12 cellular contexts compared by ENCODE assay signal in the genomic region with DNA sequence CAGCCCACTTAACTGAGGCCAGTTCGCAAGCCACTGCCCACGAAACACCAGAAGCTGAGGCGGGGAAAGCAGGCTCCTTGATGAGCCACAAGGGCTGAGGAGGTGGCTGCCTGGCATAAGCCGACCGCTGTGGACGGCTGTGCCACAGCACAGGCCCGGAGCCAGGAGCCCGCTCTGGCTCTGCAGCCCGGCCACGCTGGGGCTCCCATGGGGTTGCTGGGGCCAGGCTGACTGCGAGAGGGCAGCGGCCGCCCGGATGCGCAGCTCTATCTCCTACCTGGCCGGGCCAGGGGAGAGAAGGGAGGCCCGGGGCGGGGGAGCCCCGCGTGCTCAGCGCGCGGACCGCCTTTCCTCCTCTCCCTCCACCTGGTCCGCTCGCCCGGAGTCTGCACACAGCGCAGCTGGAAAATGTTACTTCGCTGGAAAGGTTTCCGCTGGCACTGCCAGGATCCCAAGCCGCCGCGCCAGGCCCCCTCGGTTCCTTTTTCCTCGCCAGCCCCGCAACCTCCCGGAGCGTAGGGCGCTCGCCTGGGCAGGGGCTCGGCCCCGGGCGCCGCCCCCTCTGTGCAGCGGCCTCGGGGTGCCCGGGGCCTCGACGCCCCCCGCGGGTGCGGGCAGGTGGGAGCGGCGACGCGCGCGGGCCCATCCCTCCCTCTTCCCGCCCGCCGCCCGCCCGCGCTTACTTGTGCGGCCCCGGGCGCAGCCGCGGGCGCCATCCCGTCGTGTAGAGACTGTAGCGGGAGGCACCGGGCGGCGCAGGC. TPM values are rescaled to one million over a fixed set of nuclear protein-coding genes. Genes with fewer than 3 reads are reported as not detected.
DNase-seq lines count a peak whose midpoint lies in the region; ATAC-seq and TF ChIP-seq lines count a peak whose summit lies in the region.
"Had no signal": no experiment of that assay in that cellular context is flagged by ENCODE, and none has a peak within 500 bp of the region (broad histone marks: within the 10 kb centered on the region; RNA-seq: fewer than 3 reads in every experiment).

No MANE protein-coding gene starts in this region.

- H3K9me3 ChIP-seq in mucosa of descending colon, result no peaks in the 10 kb centered on the region

- H3K27ac Mint-ChIP-seq in activated T-cell treated with anti-CD3 and anti-CD28 coated beads, Interleukin-2, amount 50 U/mL, for 72 hours, result no peak overlapping the region
- no peak overlapping the region for H3K27ac Mint-ChIP-seq in activated T-cell treated with anti-CD3 and anti-CD28 coated beads, Interleukin-2, amount 50 U/mL, for 24 hours
- H3K27ac Mint-ChIP-seq in brain (no peak overlapping the region), type B pancreatic cell (no peak overlapping the region)
- H3K27ac Mint-ChIP-seq: IgD-negative memory B cell had no signal

- peak; percentile 43 to 46 for ATAC-seq in activated T-cell treated with anti-CD3 and anti-CD28 coated beads, Interleukin-2, amount 50 U/mL, for 72 hours (replicated peaks in 1 of 2)
- ATAC-seq in mucosa of descending colon (peak; percentile 11), GM19023 (IDR thresholded peaks at IDR 0.05; ENCODE audit: unreplicated experiment) (no peak)

- peak overlapping the region in 1 of 2 donors; percentile 49 for H3K4me3 Mint-ChIP-seq in activated T-cell treated with anti-CD3 and anti-CD28 coated beads, Interleukin-2, amount 50 U/mL, for 72 hours
- H3K4me3 Mint-ChIP-seq in activated T-cell treated with anti-CD3 and anti-CD28 coated beads, Interleukin-2, amount 50 U/mL, for 24 hours, result no peak overlapping the region
- H3K4me3 Mint-ChIP-seq in brain (peak overlapping the region; percentile 65 to 77 (median 74)), type B pancreatic cell (peak overlapping the region; percentile 71)
- H3K4me3 Mint-ChIP-seq: IgD-negative memory B cell had no signal

- intact Hi-C loops in mucosa of descending colon (cut with DNase I, micrococcal nuclease), result no loop called here
- intact Hi-C loops in lower leg skin (cut with DNase I; ENCODE audit: low total_unique reads), result no loop called here

- no peaks in the 10 kb centered on the region for H3K9me3 Mint-ChIP-seq in activated T-cell treated with anti-CD3 and anti-CD28 coated beads, Interleukin-2, amount 50 U/mL, for 72 hours
- H3K9me3 Mint-ChIP-seq in activated T-cell treated with anti-CD3 and anti-CD28 coated beads, Interleukin-2, amount 50 U/mL, for 24 hours, result no peaks in the 10 kb centered on the region
- peaks cover 0 to 5% (median 2%) of the 10 kb centered on the region in 5 experiments for H3K9me3 Mint-ChIP-seq in brain
- H3K9me3 Mint-ChIP-seq in type B pancreatic cell, result peaks cover under 1% of the 10 kb centered on the region

- TF ChIP-seq CTCF in brain (conservative IDR thresholded peaks at IDR 0.05) (no peak), mucosa of descending colon (IDR thresholded peaks at IDR 0.05) (no peak), type B pancreatic cell (conservative IDR thresholded peaks at IDR 0.05) (no peak), lower leg skin (IDR thresholded peaks at IDR 0.05) (no peak)

- H3K4me3 ChIP-seq in mucosa of descending colon (no peak overlapping the region), lower leg skin (ENCODE audit: low read depth, poor library complexity, severe bottlenecking) (no peak overlapping the region)
- H3K4me3 ChIP-seq: lung had no signal

- no peak for DNase-seq in activated T-cell treated with anti-CD3 and anti-CD28 coated beads, Interleukin-2, amount 50 U/mL, for 72 hours
- no peak for DNase-seq in activated T-cell treated with anti-CD3 and anti-CD28 coated beads, Interleukin-2, amount 50 U/mL, for 24 hours
- DNase-seq in mucosa of descending colon (peak in 2 of 3 donors; percentile 19 to 30), type B pancreatic cell (ENCODE audit: extremely low spot score, unreplicated experiment) (no peak), medulla oblongata (ENCODE audit: extremely low spot score) (no peak), lower leg skin (ENCODE audit: low spot score in 2 of 2) (no peak)
- DNase-seq: Calu3 had no signal

- peaks cover 6% of the 10 kb centered on the region for H3K4me1 ChIP-seq in mucosa of descending colon (ENCODE audit: low read depth)

- no peak for TF ChIP-seq POLR2A in lower leg skin (IDR thresholded peaks at IDR 0.05)

- 7 to 8% methylated on average over 21 to 25 of the region's 76 CpGs for WGBS in lower leg skin, 2 donors

- H3K27me3 Mint-ChIP-seq in activated T-cell treated with anti-CD3 and anti-CD28 coated beads, Interleukin-2, amount 50 U/mL, for 72 hours (ENCODE audit: low read depth), result peaks cover 42% of the 10 kb centered on the region
- peaks cover 40% of the 10 kb centered on the region for H3K27me3 Mint-ChIP-seq in activated T-cell treated with anti-CD3 and anti-CD28 coated beads, Interleukin-2, amount 50 U/mL, for 24 hours
- peaks cover 17% of the 10 kb centered on the region for H3K27me3 Mint-ChIP-seq in brain
- H3K27me3 Mint-ChIP-seq in type B pancreatic cell, result peaks cover 34% of the 10 kb centered on the region

- H3K36me3 Mint-ChIP-seq in activated T-cell treated with anti-CD3 and anti-CD28 coated beads, Interleukin-2, amount 50 U/mL, for 72 hours (ENCODE audit: insufficient read depth in 2 of 2), result no peaks in the 10 kb centered on the region
- H3K36me3 Mint-ChIP-seq in activated T-cell treated with anti-CD3 and anti-CD28 coated beads, Interleukin-2, amount 50 U/mL, for 24 hours (ENCODE audit: low read depth), result no peaks in the 10 kb centered on the region
- peaks cover under 1% of the 10 kb centered on the region for H3K36me3 Mint-ChIP-seq in brain
- H3K36me3 Mint-ChIP-seq in type B pancreatic cell, result no peaks in the 10 kb centered on the region
- H3K36me3 Mint-ChIP-seq: IgD-negative memory B cell had no signal

- H3K4me1 Mint-ChIP-seq in activated T-cell treated with anti-CD3 and anti-CD28 coated beads, Interleukin-2, amount 50 U/mL, for 72 hours (ENCODE audit: low read depth), result peaks cover 6% of the 10 kb centered on the region
- peaks cover 5% of the 10 kb centered on the region for H3K4me1 Mint-ChIP-seq in activated T-cell treated with anti-CD3 and anti-CD28 coated beads, Interleukin-2, amount 50 U/mL, for 24 hours (ENCODE audit: low read depth)
- peaks cover 14% of the 10 kb centered on the region for H3K4me1 Mint-ChIP-seq in brain
- H3K4me1 Mint-ChIP-seq in type B pancreatic cell (ENCODE audit: unreplicated experiment), result peaks cover 10% of the 10 kb centered on the region
- H3K4me1 Mint-ChIP-seq: IgD-negative memory B cell had no signal

- no peaks in the 10 kb centered on the region for H3K36me3 ChIP-seq in mucosa of descending colon (ENCODE audit: low read depth)

RNA-seq across cellular contexts. Expression of a gene that starts 0.7 kb away (rescaled TPM):
- not detected for total RNA-seq in activated T-cell treated with anti-CD3 and anti-CD28 coated beads, Interleukin-2, amount 50 U/mL, for 72 hours
- polyA plus RNA-seq in brain (ENCODE audit: insufficient read depth, low read depth, low replicate concordance), result 18.6 TPM
- total RNA-seq in mucosa of descending colon (1 to 10 TPM in 1 of 3 donors, under 1 TPM in 1, not detected in 1; 0.23 to 4.0 TPM), type B pancreatic cell (ENCODE audit: low replicate concordance) (0.67 and 10.3 TPM in 2 replicates), lower leg skin (1 to 10 TPM; 1.0 to 7.8 (median 5.0) TPM)
- total RNA-seq: bronchial epithelial cell, Calu3 had no signal
- polyA plus RNA-seq: IgD-negative memory B cell had no signal

RNA-seq across cellular contexts. Expression of a gene that starts 25.3 kb away (rescaled TPM):
- total RNA-seq in activated T-cell treated with anti-CD3 and anti-CD28 coated beads, Interleukin-2, amount 50 U/mL, for 72 hours, result 1 to 10 TPM; 2.5 to 2.6 TPM
- 0.25 TPM for polyA plus RNA-seq in brain (ENCODE audit: insufficient read depth, low read depth, low replicate concordance)
- 10 to 100 TPM; 48.0 to 73.3 (median 52.7) TPM for total RNA-seq in mucosa of descending colon
- total RNA-seq in type B pancreatic cell (ENCODE audit: low replicate concordance), result 17.5 and 31.6 TPM in 2 replicates
- total RNA-seq in lower leg skin, result 100 to 1,000 TPM in 1 of 4 donors, 10 to 100 TPM in 3; 53.3 to 135 (median 66.6) TPM
- polyA plus RNA-seq: IgD-negative memory B cell had no signal

RNA-seq across cellular contexts. Expression of a gene that starts 48.4 kb away (rescaled TPM):
- total RNA-seq in activated T-cell treated with anti-CD3 and anti-CD28 coated beads, Interleukin-2, amount 50 U/mL, for 72 hours, result 10 to 100 TPM; 10.2 to 11.5 TPM
- 27.8 TPM for polyA plus RNA-seq in brain (ENCODE audit: insufficient read depth, low read depth, low replicate concordance)
- total RNA-seq in mucosa of descending colon (10 to 100 TPM; 24.5 to 84.5 (median 32.8) TPM), type B pancreatic cell (ENCODE audit: low replicate concordance) (10.2 and 16.3 TPM in 2 replicates), lower leg skin (10 to 100 TPM; 19.3 to 33.1 (median 25.5) TPM)

Comparison
In these comparisons a context has a peak if more than half of its experiments do, and no peak if none do; other contexts are left out.
1. DNase-seq: peak in mucosa of descending colon (2 of 3); none in activated T-cell treated with anti-CD3 and anti-CD28 coated beads, Interleukin-2, amount 50 U/mL, for 72 hours (0 of 2), activated T-cell treated with anti-CD3 and anti-CD28 coated beads, Interleukin-2, amount 50 U/mL, for 24 hours (single experiment), type B pancreatic cell (single experiment), medulla oblongata (single experiment) and lower leg skin (0 of 2).